8 cellular contexts compared by ENCODE assay signal in genomic region chr2:209525834-209526281, GRCh38.
A peak's percentile ranks its signal among the peaks of the same experiment; 100 is the strongest.
DNase-seq lines count a peak whose midpoint lies in the region; ATAC-seq and TF ChIP-seq lines count a peak whose summit lies in the region.

No MANE protein-coding gene starts in this region.

- ATAC-seq in GM18873 (IDR thresholded peaks at IDR 0.05; ENCODE audit: low FRiP score, unreplicated experiment): peak; percentile 45
- ATAC-seq in GM21717 (IDR thresholded peaks at IDR 0.05; ENCODE audit: unreplicated experiment): no peak
- ATAC-seq in HG03565 (IDR thresholded peaks at IDR 0.05; ENCODE audit: unreplicated experiment): no peak

- DNase-seq in Kasumi-1 (lab: John Stamatoyannopoulos, UW): peak; percentile 0 to 38
- DNase-seq in dermis microvascular lymphatic vessel endothelial cell (ENCODE audit: low read depth in 2 of 2): peak; percentile 22 to 80
- peak; percentile 82 for DNase-seq in retinal pigment epithelial cell (ENCODE audit: low read depth)
- DNase-seq in NCI-H2227 treated with DMSO at 0.1 percent for 48 hours (lab: John Stamatoyannopoulos, UW): no peak
- no peak for DNase-seq in SHP77 treated with DMSO at 0.1 percent for 48 hours (lab: John Stamatoyannopoulos, UW)

- no peak for TF ChIP-seq CTCF in retinal pigment epithelial cell (conservative IDR thresholded peaks at IDR 0.05; ENCODE audit: low read depth, low read length)

- no peak overlapping the region for H3K4me3 ChIP-seq in retinal pigment epithelial cell (ENCODE audit: low read length)

Comparison
In these comparisons a context has a peak if more than half of its experiments do, and no peak if none do; other contexts are left out.
1. DNase-seq: peak in Kasumi-1 (2 of 2), dermis microvascular lymphatic vessel endothelial cell (2 of 2) and retinal pigment epithelial cell (single experiment); none in NCI-H2227 treated with DMSO at 0.1 percent for 48 hours (single experiment) and SHP77 treated with DMSO at 0.1 percent for 48 hours (single experiment).